1 cellular context compared by ENCODE assay signal in the genomic region with DNA sequence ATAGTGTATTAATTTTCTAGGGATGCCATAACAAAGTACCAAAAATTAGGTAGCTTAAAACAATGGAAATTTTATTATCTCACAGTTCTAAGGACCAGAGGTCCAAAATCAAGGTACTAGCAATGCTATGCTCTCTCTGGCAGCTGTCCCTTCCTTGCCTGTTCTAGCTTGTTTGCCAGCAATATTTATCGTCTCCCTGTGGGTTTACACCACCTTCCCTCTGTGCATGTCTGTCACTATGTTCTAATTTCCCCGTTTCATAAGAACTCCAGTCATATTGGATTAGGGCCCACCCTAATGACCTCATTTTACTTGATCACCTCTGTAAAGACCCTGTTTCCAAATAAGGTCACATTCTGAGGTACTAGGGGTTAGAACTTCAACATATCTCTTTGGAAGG.
TF ChIP-seq lines count a peak whose summit lies in the region.

No MANE protein-coding gene starts in this region.

TF ChIP-seq in endothelial cell of umbilical vein, 7 proteins besides CTCF, POLR2A, EP300 and RAD21 (continued from another document):
- TF ChIP-seq, protein P1, sequence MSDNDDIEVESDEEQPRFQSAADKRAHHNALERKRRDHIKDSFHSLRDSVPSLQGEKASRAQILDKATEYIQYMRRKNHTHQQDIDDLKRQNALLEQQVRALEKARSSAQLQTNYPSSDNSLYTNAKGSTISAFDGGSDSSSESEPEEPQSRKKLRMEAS (IDR thresholded peaks at IDR 0.05; ENCODE audit: insufficient read depth, insufficient read length), result no peak
- no peak for TF ChIP-seq JUN (IDR thresholded peaks at IDR 0.05; ENCODE audit: borderline replicate concordance, insufficient read depth, insufficient read length, low read depth)
